In the genomic region with DNA sequence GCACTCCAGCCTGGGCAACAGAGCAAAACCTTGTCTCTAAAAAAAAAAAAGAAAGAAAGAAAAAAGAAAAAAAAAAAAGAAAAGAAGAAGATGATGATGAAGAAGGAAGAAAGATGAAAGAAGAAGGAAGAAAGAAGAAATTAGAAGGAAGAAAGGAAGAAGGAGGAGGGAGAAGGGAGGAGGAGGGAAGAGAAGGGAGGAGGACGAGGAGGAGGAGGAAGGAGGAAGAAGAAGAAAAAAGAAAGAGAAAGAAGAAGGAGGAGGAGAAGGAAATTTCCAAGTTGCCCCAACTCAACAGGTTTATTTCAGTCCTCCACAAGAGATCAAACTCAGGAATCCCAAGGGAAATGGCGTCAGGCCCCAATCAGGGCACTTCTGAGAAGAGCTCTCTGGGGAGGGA, we compare ENCODE assay signal across 12 cellular contexts.
DNase-seq lines count a peak whose midpoint lies in the region; ATAC-seq and TF ChIP-seq lines count a peak whose summit lies in the region.
"Had no signal": no experiment of that assay in that cellular context is flagged by ENCODE, and none has a peak within 500 bp of the region (broad histone marks: within the 10 kb centered on the region; RNA-seq: fewer than 3 reads in every experiment).

No MANE protein-coding gene starts in this region.

- H2AFZ ChIP-seq in trophoblast cell (ENCODE audit: insufficient read depth, low read length, poor library complexity): no peak overlapping the region

- H3K4me3 ChIP-seq in heart left ventricle (no peak overlapping the region), esophagus muscularis mucosa (no peak overlapping the region), thymus (ENCODE audit: low read length) (no peak overlapping the region), trophoblast cell (ENCODE audit: low read depth, low read length) (no peak overlapping the region)

- H2AK5ac ChIP-seq in trophoblast cell (ENCODE audit: low read length): no peak overlapping the region

- no peak overlapping the region for H3K14ac ChIP-seq in trophoblast cell (ENCODE audit: low read length)

- peak in 1 of 5 donors; percentile 36 for DNase-seq in heart left ventricle
- no peak for DNase-seq in left cardiac atrium
- DNase-seq in T-helper 17 cell: no peak
- no peak for DNase-seq in esophagus muscularis mucosa (ENCODE audit: extremely low spot score)
- no peak for DNase-seq in NCI-H1092 (lab: John Stamatoyannopoulos, UW)
- no peak for DNase-seq in trophoblast cell
- no peak for DNase-seq in midbrain (lab: John Stamatoyannopoulos, UW)
- DNase-seq: activated CD4-positive, CD25-positive, alpha-beta regulatory T cell; aorta; substantia nigra had no signal

- H4K8ac ChIP-seq in trophoblast cell (ENCODE audit: low read depth, low read length): no peak overlapping the region

- H3K27me3 Mint-ChIP-seq in T-helper 17 cell: no peaks in the 10 kb centered on the region

- H3K36me3 Mint-ChIP-seq in T-helper 17 cell (ENCODE audit: low read depth): no peaks in the 10 kb centered on the region

- no peak overlapping the region for H2BK120ac ChIP-seq in trophoblast cell (ENCODE audit: insufficient read depth, low read length, poor library complexity)

- H3K9me3 ChIP-seq in heart left ventricle: no peaks in the 10 kb centered on the region
- no peaks in the 10 kb centered on the region for H3K9me3 ChIP-seq in T-helper 17 cell (ENCODE audit: control insufficient read depth, low read length, poor library complexity, severe bottlenecking)
- no peaks in the 10 kb centered on the region for H3K9me3 ChIP-seq in esophagus muscularis mucosa
- no peaks in the 10 kb centered on the region for H3K9me3 ChIP-seq in thymus (ENCODE audit: control insufficient read depth)
- H3K9me3 ChIP-seq in trophoblast cell (ENCODE audit: insufficient read depth, low read depth, low read length): no peaks in the 10 kb centered on the region

- H3K27ac ChIP-seq in heart left ventricle (peak overlapping the region in 9 of 12 donors; percentile 39 to 86 (median 75)), esophagus muscularis mucosa (replicated peaks in 1 of 4) (peak overlapping the region in 3 of 4 donors; percentile 60 to 66 (median 62)), thymus (ENCODE audit: low read depth) (peak overlapping the region; percentile 48), trophoblast cell (ENCODE audit: low read depth, low read length) (no peak overlapping the region)
- H3K27ac ChIP-seq: KMS-11 had no signal

- no peak for TF ChIP-seq CTCF in heart left ventricle (IDR thresholded peaks at IDR 0.05)
- no peak for TF ChIP-seq CTCF in esophagus muscularis mucosa (IDR thresholded peaks at IDR 0.05)

- H3K27me3 ChIP-seq in heart left ventricle: no peaks in the 10 kb centered on the region
- no peaks in the 10 kb centered on the region for H3K27me3 ChIP-seq in esophagus muscularis mucosa
- no peaks in the 10 kb centered on the region for H3K27me3 ChIP-seq in thymus (ENCODE audit: control insufficient read depth, insufficient read depth)
- no peaks in the 10 kb centered on the region for H3K27me3 ChIP-seq in trophoblast cell (ENCODE audit: insufficient read depth, low read length)

- TF ChIP-seq POLR2A in heart left ventricle (IDR thresholded peaks at IDR 0.05): no peak
- no peak for TF ChIP-seq POLR2A in esophagus muscularis mucosa (IDR thresholded peaks at IDR 0.05; ENCODE audit: low read depth)

- WGBS in heart left ventricle, 4 donors: 68 to 76% (median 70%) methylated on average over 2 of the region's 2 CpGs
- 85% methylated on average over 2 of the region's 2 CpGs for WGBS in esophagus muscularis mucosa
- 94% methylated on average over 2 of the region's 2 CpGs for WGBS in thymus
- no CpG with 5 or more reads among the region's 2 CpGs for WGBS in trophoblast cell (ENCODE audit: extremely low coverage, insufficient coverage, insufficient read length)

- peak overlapping the region; percentile 81 for H3K4me3 Mint-ChIP-seq in T-helper 17 cell

- no peak for ATAC-seq in heart left ventricle
- ATAC-seq in left cardiac atrium: no peak
- ATAC-seq in T-helper 17 cell: no peak

- H4K91ac ChIP-seq in trophoblast cell (ENCODE audit: low read depth, low read length): no peak overlapping the region

- H3K27ac Mint-ChIP-seq in T-helper 17 cell: peak overlapping the region; percentile 98

- H3K79me2 ChIP-seq in trophoblast cell (ENCODE audit: control insufficient read depth, insufficient read depth, low read length, poor library complexity): no peaks in the 10 kb centered on the region

- H2BK5ac ChIP-seq in trophoblast cell (ENCODE audit: low read depth, low read length, poor library complexity): no peak overlapping the region

- H3K18ac ChIP-seq in trophoblast cell (ENCODE audit: low read length): no peak overlapping the region

- H3K4me1 ChIP-seq in heart left ventricle (peaks cover 17 to 89% (median 59%) of the 10 kb centered on the region in 12 donors), esophagus muscularis mucosa (peaks cover 33 to 54% (median 40%) of the 10 kb centered on the region in 4 donors), thymus (ENCODE audit: control insufficient read depth, insufficient read depth, low read length) (peaks cover 81% of the 10 kb centered on the region), trophoblast cell (ENCODE audit: control insufficient read depth in 1 of 2, insufficient read depth in 2 of 2, low read length in 2 of 2) (peaks cover 0 to 5% of the 10 kb centered on the region in 2 experiments)

- H3K9ac ChIP-seq in trophoblast cell (ENCODE audit: low read length): no peak overlapping the region
- H3K9ac ChIP-seq: KMS-11 had no signal

- H3K79me1 ChIP-seq in trophoblast cell (ENCODE audit: low read length): no peaks in the 10 kb centered on the region

- H3K4me2 ChIP-seq in trophoblast cell (ENCODE audit: low read length): no peak overlapping the region
- H3K4me2 ChIP-seq: KMS-11 had no signal

- no peak overlapping the region for H4K12ac ChIP-seq in trophoblast cell (ENCODE audit: low read depth, low read length)

- peaks cover 63% of the 10 kb centered on the region for H3K4me1 Mint-ChIP-seq in T-helper 17 cell

- TF ChIP-seq EP300 in esophagus muscularis mucosa (IDR thresholded peaks at IDR 0.05): no peak

- H2BK12ac ChIP-seq in trophoblast cell (ENCODE audit: low read length): no peak overlapping the region

- no peak overlapping the region for H3K23ac ChIP-seq in trophoblast cell (ENCODE audit: low read length)

- intact Hi-C loops in heart left ventricle (cut with DNase I): loop anchor here in 6 of 10 donors (5.0 to 10.0 kb wide), 3 partner anchors 70 to 240 kb away; no protein-coding TSS in a partner anchor
- intact Hi-C loops in left cardiac atrium (cut with DNase I): loop anchor here in 1 of 2 donors (10.0 kb wide), 1 partner anchor 242 kb away; no protein-coding TSS in a partner anchor
- intact Hi-C loops in esophagus muscularis mucosa (cut with DNase I): no loop called here

- H3K4ac ChIP-seq in trophoblast cell (ENCODE audit: low read depth, low read length): no peak overlapping the region

- peaks cover 0 to 83% (median 37%) of the 10 kb centered on the region in 9 donors for H3K36me3 ChIP-seq in heart left ventricle
- peaks cover 0 to 90% (median 18%) of the 10 kb centered on the region in 4 donors for H3K36me3 ChIP-seq in esophagus muscularis mucosa
- H3K36me3 ChIP-seq in thymus (ENCODE audit: control insufficient read depth, insufficient read depth): no peaks in the 10 kb centered on the region
- H3K36me3 ChIP-seq in trophoblast cell (ENCODE audit: control insufficient read depth in 1 of 2, insufficient read depth in 2 of 2, low read length in 2 of 2): peaks cover 2 to 3% of the 10 kb centered on the region in 2 experiments
